8 cellular contexts compared by ENCODE assay signal in genomic region chr12:68331869-68332725, GRCh38. TPM values are rescaled to one million over a fixed set of nuclear protein-coding genes. Genes with fewer than 3 reads are reported as not detected.
DNase-seq lines count a peak whose midpoint lies in the region; ATAC-seq and TF ChIP-seq lines count a peak whose summit lies in the region.

MDM1 (minus strand) TSS chr12:68332362; CDS start chr12:68332245, 117 bp downstream.

- peaks cover 0 to 6% (median 2%) of the 10 kb centered on the region in 3 donors for H3K27me3 Mint-ChIP-seq in immature natural killer cell (ENCODE audit: low read depth in 3 of 3)

- peak within 1 kb of the TSS; percentile 76 for H3K4me3 ChIP-seq in ACC112 (ENCODE audit: low read depth, low read length)
- H3K4me3 ChIP-seq in WI38 (ENCODE audit: low read depth, low read length), result peak within 1 kb of the TSS; percentile 87
- peak within 1 kb of the TSS; percentile 74 to 85 for H3K4me3 ChIP-seq in cardiac fibroblast (replicated peaks in 1 of 2; ENCODE audit: low read depth in 2 of 2, low read length in 2 of 2)

- peaks cover 12% of the 10 kb centered on the region for H3K79me2 ChIP-seq in ACC112 (ENCODE audit: control insufficient read depth, insufficient read depth, low read length, unreplicated experiment)

- DNase-seq in NCI-H2227 treated with DMSO at 0.1 percent for 48 hours (lab: John Stamatoyannopoulos, UW) (peak; percentile 88), cardiac fibroblast (ENCODE audit: low read depth in 2 of 2) (peak; percentile 98), immature natural killer cell (peak; percentile 96 to 98 (median 98)), smooth muscle cell of the brain vasculature (ENCODE audit: low read depth, low spot score) (peak; percentile 94)

- no peak within 1 kb of the TSS for H3K27ac ChIP-seq in ACC112 (ENCODE audit: low read depth, low read length)

- ATAC-seq in GM18907 (IDR thresholded peaks at IDR 0.05; ENCODE audit: unreplicated experiment) (peak; percentile 100), HG03159 (IDR thresholded peaks at IDR 0.05; ENCODE audit: unreplicated experiment) (peak; percentile 99)

- peaks cover 0 to 8% (median 3%) of the 10 kb centered on the region in 3 donors for H3K36me3 Mint-ChIP-seq in immature natural killer cell

- H3K36me3 ChIP-seq in ACC112 (ENCODE audit: insufficient read depth, low read length), result no peaks in the 10 kb centered on the region

- H3K27me3 ChIP-seq in ACC112 (ENCODE audit: insufficient read depth, low read length), result no peaks in the 10 kb centered on the region

- no peaks in the 10 kb centered on the region for H3K9me3 Mint-ChIP-seq in immature natural killer cell

- peaks cover 33 to 44% of the 10 kb centered on the region in 2 donors for H3K4me1 Mint-ChIP-seq in immature natural killer cell

- TF ChIP-seq CTCF in WI38 (IDR thresholded peaks at IDR 0.05; ENCODE audit: low read depth, low read length) (no peak), cardiac fibroblast (IDR thresholded peaks at IDR 0.05; ENCODE audit: low read depth, low read length) (no peak)

- peak within 1 kb of the TSS; percentile 89 to 92 (median 90) for H3K4me3 Mint-ChIP-seq in immature natural killer cell

- H2AFZ ChIP-seq in ACC112 (ENCODE audit: low read length, unreplicated experiment), result peak within 1 kb of the TSS; percentile 99

- H3K4me1 ChIP-seq in ACC112 (ENCODE audit: control insufficient read depth, insufficient read depth, low read length, unreplicated experiment), result peaks cover 8% of the 10 kb centered on the region

- peak within 1 kb of the TSS; percentile 85 to 92 (median 88) for H3K27ac Mint-ChIP-seq in immature natural killer cell

RNA-seq across cellular contexts. Expression of gene MDM1, which starts in this region (rescaled TPM):
- polyA plus RNA-seq in immature natural killer cell, result 10 to 100 TPM; 13.6 to 19.8 (median 17.3) TPM
